In the genomic region with DNA sequence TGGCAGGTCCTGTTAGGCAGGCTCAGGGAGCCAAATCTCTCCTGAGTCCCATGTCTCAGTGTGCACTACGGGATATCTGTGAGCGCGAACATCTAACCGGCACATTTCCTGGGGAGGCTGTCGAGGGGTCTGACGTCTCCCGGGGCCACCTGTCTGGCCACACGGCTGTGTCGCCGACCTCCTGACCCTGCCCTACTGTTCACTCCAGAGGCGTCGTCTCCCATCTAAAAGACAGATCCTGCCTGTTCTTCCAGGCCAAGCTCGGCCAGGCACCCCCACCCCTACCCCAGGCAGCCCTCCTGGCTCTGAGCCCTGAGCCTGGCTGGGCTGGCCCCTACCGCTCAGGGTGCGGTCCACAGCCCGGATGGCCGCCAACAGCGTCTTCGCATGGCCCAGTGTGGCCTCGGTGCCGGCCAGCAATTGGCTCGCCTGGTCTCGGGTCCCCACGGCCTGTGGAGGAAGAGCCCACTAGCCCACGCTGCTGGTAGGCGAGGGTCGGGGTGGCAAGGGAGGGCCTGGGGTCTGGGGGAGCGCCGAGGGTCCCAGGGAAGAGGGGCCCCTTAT, we compare ENCODE assay signal across 28 cellular contexts. TPM values are rescaled to one million over a fixed set of nuclear protein-coding genes. Genes with fewer than 3 reads are reported as not detected.
A peak's percentile ranks its signal among the peaks of the same experiment; 100 is the strongest.
DNase-seq lines count a peak whose midpoint lies in the region; ATAC-seq, FAIRE-seq and TF ChIP-seq lines count a peak whose summit lies in the region.
"Had no signal": no experiment of that assay in that cellular context is flagged by ENCODE, and none has a peak within 500 bp of the region (broad histone marks: within the 10 kb centered on the region; RNA-seq: fewer than 3 reads in every experiment).

No MANE protein-coding gene starts in this region.

- intact Hi-C loops in right cardiac atrium (cut with DNase I) = no loop called here

- H3K9ac ChIP-seq in H1 (replicated peaks in 1 of 4; ENCODE audit: extremely low read depth in 1 of 4, low read depth in 3 of 4, low read length in 3 of 4) = no peak overlapping the region
- H3K9ac ChIP-seq: BLaER1, SK-N-SH had no signal

- no peak overlapping the region for H3K23ac ChIP-seq in H1 (ENCODE audit: insufficient read length)

- TF ChIP-seq POLR2A in H1 (IDR thresholded peaks at IDR 0.05; ENCODE audit: control extremely low read depth in 1 of 2, low read depth in 2 of 2, low read length in 2 of 2) = no peak

- POLR2A ChIA-PET in H1 (lab: Charles Lee; ENCODE audit: partially characterized antibody) = interaction anchor here (0.8 to 3.4 kb wide), 8 partner anchors 11 to 49 kb away, joined by 3 to 40 read pairs (median 4); no protein-coding TSS in a partner anchor

- H4K8ac ChIP-seq in H1 (ENCODE audit: extremely low read depth, insufficient read depth, low read length) = peak overlapping the region; percentile 68; the same call in 1 of the 2 replicates

- peak overlapping the region in 4 of 6 donors; percentile 24 to 76 (median 50) for H3K27ac Mint-ChIP-seq in naive B cell
- H3K27ac Mint-ChIP-seq in activated naive CD8-positive, alpha-beta T cell treated with anti-CD3 and anti-CD28 coated beads for 36 hours = no peak overlapping the region
- H3K27ac Mint-ChIP-seq: stimulated activated naive CD8-positive, alpha-beta T cell treated with anti-CD3 and anti-CD28 coated beads, Interleukin-15, Interleukin-2, amounts not matched to agents 100 ng/mL and 50 ng/mL, for 24 hours had no signal

- H3K9me3 Mint-ChIP-seq in naive B cell = peaks cover 0 to 3% (median 0%) of the 10 kb centered on the region in 7 donors
- H3K9me3 Mint-ChIP-seq in activated naive CD8-positive, alpha-beta T cell treated with anti-CD3 and anti-CD28 coated beads for 36 hours = no peaks in the 10 kb centered on the region
- H3K9me3 Mint-ChIP-seq: stimulated activated naive CD8-positive, alpha-beta T cell treated with anti-CD3 and anti-CD28 coated beads, Interleukin-15, Interleukin-2, amounts not matched to agents 100 ng/mL and 50 ng/mL, for 24 hours had no signal

- H3K4ac ChIP-seq in H1 (replicated peaks; ENCODE audit: insufficient read length, low read depth, low read length) = no peak overlapping the region

- TF ChIP-seq CTCF in right atrium auricular region (IDR thresholded peaks at IDR 0.05) (no peak), H1 (IDR thresholded peaks at IDR 0.05; ENCODE audit: control extremely low read depth in 1 of 3, insufficient read depth in 1 of 3, low read depth in 1 of 3, low read length in 3 of 3) (no peak)

- no peak for TF ChIP-seq EP300 in H1 (IDR thresholded peaks at IDR 0.05; ENCODE audit: borderline replicate concordance in 1 of 2, low read depth in 2 of 2, low read length in 2 of 2)

- H3K36me3 Mint-ChIP-seq in naive B cell = peaks cover 0 to under 1% of the 10 kb centered on the region in 2 donors
- no peaks in the 10 kb centered on the region for H3K36me3 Mint-ChIP-seq in activated naive CD8-positive, alpha-beta T cell treated with anti-CD3 and anti-CD28 coated beads for 36 hours

- WGBS in right cardiac atrium = 81% methylated on average over 29 of the region's 29 CpGs
- WGBS in H1 (ENCODE audit: extremely low coverage in 1 of 2, insufficient coverage in 1 of 2, insufficient read length in 1 of 2, insufficient replicate concordance in 2 of 2, low coverage in 1 of 2, low lambda C conversion rate in 2 of 2, missing lambda C conversion rate in 1 of 2), 2 experiments = 91% methylated on average over 27 of the region's 29 CpGs; no CpG with 5 or more reads in 1 of the 2 experiments

- H4K20me1 ChIP-seq in H1 (replicated peaks in 1 of 2; ENCODE audit: control insufficient read depth in 1 of 2, insufficient read depth in 2 of 2, low read length in 2 of 2) = peaks cover 0 to 4% of the 10 kb centered on the region in 2 experiments
- H4K20me1 ChIP-seq: BLaER1 had no signal

- H3K9me3 ChIP-seq in right cardiac atrium (ENCODE audit: control insufficient read depth, low read length) (no peaks in the 10 kb centered on the region), right atrium auricular region (no peaks in the 10 kb centered on the region), H1 (ENCODE audit: insufficient read depth in 2 of 2, low read depth in 1 of 2, low read length in 1 of 2) (peaks cover 0 to 32% of the 10 kb centered on the region in 2 experiments; a peak in 2 of 4 replicates)
- H3K9me3 ChIP-seq: BLaER1, heart right ventricle, prostate gland, SK-N-SH, tibial artery had no signal

- H3K79me1 ChIP-seq in H1 (ENCODE audit: low read depth, low read length) = no peaks in the 10 kb centered on the region

- H2BK20ac ChIP-seq in H1 (ENCODE audit: low read length) = no peak overlapping the region

- FAIRE-seq in H1 (lab: Jason Lieb, UNC) = no peak
- FAIRE-seq: G401.6 had no signal

- DNase-seq in right cardiac atrium = peak in 2 of 3 donors; percentile 32 to 77
- DNase-seq in right atrium auricular region (ENCODE audit: low spot score) = no peak
- no peak for DNase-seq in H1 (ENCODE audit: low read depth in 1 of 2, low spot score in 2 of 2)
- no peak for DNase-seq in naive B cell
- no peak for DNase-seq in NK-92 (lab: John Stamatoyannopoulos, UW; ENCODE audit: unreplicated experiment)
- no peak for DNase-seq in NCI-H1417 treated with DMSO at 0.1 percent for 48 hours (lab: John Stamatoyannopoulos, UW)
- DNase-seq in activated naive CD8-positive, alpha-beta T cell treated with anti-CD3 and anti-CD28 coated beads for 36 hours = no peak
- DNase-seq: activated CD4-positive, alpha-beta T cell treated with anti-CD3 and anti-CD28 coated beads for 4 hours; activated gamma-delta T cell; activated T-cell treated with anti-CD3 and anti-CD28 coated beads, Interleukin-2, amount 50 U/mL, for 1 hour; brain microvascular endothelial cell; effector CD4-positive, alpha-beta T cell; foreskin fibroblast; H9; KBM-7; mammary epithelial cell; NCI-H1105; NCI-H2029 treated with DMSO at 0.1 percent for 48 hours; NCI-H226; SK-N-SH; tibial artery had no signal

- no peak overlapping the region for H2BK15ac ChIP-seq in H1 (ENCODE audit: low read length)

- H3K4me1 Mint-ChIP-seq in naive B cell = peaks cover 0 to 11% (median 3%) of the 10 kb centered on the region in 3 donors
- no peaks in the 10 kb centered on the region for H3K4me1 Mint-ChIP-seq in activated naive CD8-positive, alpha-beta T cell treated with anti-CD3 and anti-CD28 coated beads for 36 hours

- H4K91ac ChIP-seq in H1 (replicated peaks; ENCODE audit: insufficient read length, low read length) = no peak overlapping the region

- H3K23me2 ChIP-seq in H1 (ENCODE audit: low read depth, low read length) = no peaks in the 10 kb centered on the region

- H3K4me2 ChIP-seq in H1 (ENCODE audit: insufficient read depth in 1 of 2, low read depth in 2 of 2, low read length in 2 of 2) = no peak overlapping the region
- H3K4me2 ChIP-seq: BLaER1, SK-N-SH had no signal

- no peak overlapping the region for H3K27ac ChIP-seq in right cardiac atrium (ENCODE audit: low read length)
- H3K27ac ChIP-seq in right atrium auricular region = no peak overlapping the region
- H3K27ac ChIP-seq in H1 (ENCODE audit: low read depth, low read length) = no peak overlapping the region
- H3K27ac ChIP-seq: BLaER1, brain microvascular endothelial cell, epithelial cell of prostate, heart right ventricle, prostate gland, tibial artery had no signal

- H4K5ac ChIP-seq in H1 (ENCODE audit: insufficient read length, low read depth, low read length) = no peak overlapping the region

- H2BK120ac ChIP-seq in H1 (replicated peaks; ENCODE audit: low read depth, low read length) = no peak overlapping the region

- H3K4me3 ChIP-seq in right cardiac atrium (ENCODE audit: low read length) (no peak overlapping the region), right atrium auricular region (no peak overlapping the region), H1 (ENCODE audit: extremely low read depth in 1 of 4, insufficient read depth in 2 of 4, low read depth in 3 of 4, low read length in 4 of 4) (no peak overlapping the region)
- H3K4me3 ChIP-seq: BLaER1, heart right ventricle, prostate gland, tibial artery had no signal

- no peak overlapping the region for H3K4me3 Mint-ChIP-seq in naive B cell
- H3K4me3 Mint-ChIP-seq in activated naive CD8-positive, alpha-beta T cell treated with anti-CD3 and anti-CD28 coated beads for 36 hours = no peak overlapping the region
- H3K4me3 Mint-ChIP-seq: H9; stimulated activated naive CD8-positive, alpha-beta T cell treated with anti-CD3 and anti-CD28 coated beads, Interleukin-15, Interleukin-2, amounts not matched to agents 100 ng/mL and 50 ng/mL, for 24 hours had no signal

- no peaks in the 10 kb centered on the region for H3K4me1 ChIP-seq in right cardiac atrium (ENCODE audit: control insufficient read depth, insufficient read depth, low read length)
- H3K4me1 ChIP-seq in right atrium auricular region = no peaks in the 10 kb centered on the region
- no peaks in the 10 kb centered on the region for H3K4me1 ChIP-seq in H1 (replicated peaks in 1 of 4; ENCODE audit: control insufficient read depth in 3 of 4, insufficient read depth in 4 of 4, low read length in 3 of 4)
- H3K4me1 ChIP-seq: BLaER1, heart right ventricle, prostate gland, tibial artery had no signal

- no peaks in the 10 kb centered on the region for H3K27me3 ChIP-seq in right cardiac atrium (ENCODE audit: control insufficient read depth, insufficient read depth)
- H3K27me3 ChIP-seq in right atrium auricular region = no peaks in the 10 kb centered on the region
- H3K27me3 ChIP-seq in H1 (replicated peaks in 1 of 4; ENCODE audit: control insufficient read depth in 3 of 4, extremely low read depth in 1 of 4, insufficient read depth in 3 of 4, low read length in 3 of 4) = no peaks in the 10 kb centered on the region
- H3K27me3 ChIP-seq: BLaER1, brain microvascular endothelial cell, heart right ventricle, tibial artery had no signal

- ATAC-seq in right cardiac atrium (peak in 1 of 2 donors; percentile 10), naive B cell (ENCODE audit: low read depth in 2 of 2) (no peak), HG03460 (IDR thresholded peaks at IDR 0.05; ENCODE audit: unreplicated experiment) (no peak)
- ATAC-seq: heart right ventricle had no signal

- no peaks in the 10 kb centered on the region for H3K27me3 Mint-ChIP-seq in naive B cell
- H3K27me3 Mint-ChIP-seq in activated naive CD8-positive, alpha-beta T cell treated with anti-CD3 and anti-CD28 coated beads for 36 hours = no peaks in the 10 kb centered on the region
- H3K27me3 Mint-ChIP-seq: stimulated activated naive CD8-positive, alpha-beta T cell treated with anti-CD3 and anti-CD28 coated beads, Interleukin-15, Interleukin-2, amounts not matched to agents 100 ng/mL and 50 ng/mL, for 24 hours had no signal

- H2BK12ac ChIP-seq in H1 (ENCODE audit: low read depth, low read length) = no peak overlapping the region

- H3K18ac ChIP-seq in H1 (ENCODE audit: extremely low read depth, low read length) = no peak overlapping the region

- no peak overlapping the region for H2AFZ ChIP-seq in H1 (ENCODE audit: low read length)

- no peak overlapping the region for H3K14ac ChIP-seq in H1 (ENCODE audit: insufficient read length)

- H3K56ac ChIP-seq in H1 (replicated peaks; ENCODE audit: insufficient read length, low read depth, low read length) = no peak overlapping the region

- CTCF ChIA-PET in H1 (lab: Charles Lee; ENCODE audit: partially characterized antibody) = interaction anchor here (0.8 to 0.9 kb wide), 2 partner anchors 50 to 66 kb away, joined by 3 to 4 read pairs; no protein-coding TSS in a partner anchor

- H2BK5ac ChIP-seq in H1 (ENCODE audit: low read depth, low read length) = no peak overlapping the region

- no peak for TF ChIP-seq RAD21 in H1 (IDR thresholded peaks at IDR 0.05 in 1 of 2, conservative IDR thresholded peaks at IDR 0.05 in 1 of 2; ENCODE audit: low read depth in 2 of 2, low read length in 2 of 2)

- H2AK5ac ChIP-seq in H1 (ENCODE audit: low read depth, low read length) = no peak overlapping the region

- H3K79me2 ChIP-seq in H1 (ENCODE audit: control insufficient read depth in 1 of 2, insufficient read depth in 2 of 2, low read length in 2 of 2) = no peaks in the 10 kb centered on the region; a peak in 1 of 4 replicates

- H3K36me3 ChIP-seq in right atrium auricular region (peaks cover 66% of the 10 kb centered on the region), H1 (ENCODE audit: control insufficient read depth in 2 of 4, insufficient read depth in 4 of 4, low read length in 3 of 4) (peaks cover 41 to 84% (median 70%) of the 10 kb centered on the region in 4 experiments)

RNA-seq across cellular contexts. Expression of a gene that starts 16.6 kb away (rescaled TPM):
- total RNA-seq in right cardiac atrium = 10 to 100 TPM; 65.0 to 80.9 (median 73.4) TPM
- 87.5 TPM for polyA plus RNA-seq in right cardiac atrium
- 100 to 1,000 TPM in 1 of 2 donors, 10 to 100 TPM in 1; 95.9 to 128 TPM for total RNA-seq in right atrium auricular region
- 126 and 138 TPM in 2 replicates for total RNA-seq in H1 (2021; fragmentation: NEBNext Ultra II Directional; extraction: Animal tissue kit (Norgen Biotek cat#: 25700))
- polyA plus RNA-seq in H1 (2011; rRNA removed) = 214 and 260 TPM in 2 replicates
- 209 TPM for polyA plus RNA-seq in H1 (2011; cell fraction: cytosol; rRNA removed)
- 180 TPM for polyA plus RNA-seq in H1 (2011; cell fraction: nucleus; rRNA removed)
- 119 to 168 TPM (median 157 TPM) in 4 replicates for polyA plus RNA-seq in H1 (2012, experiment 1 of 2)
- polyA plus RNA-seq in H1 (2012, experiment 2 of 2) = 141 TPM
- 137 TPM for polyA plus RNA-seq in H1 (2013, experiment 1 of 2)
- polyA plus RNA-seq in H1 (2013, experiment 2 of 2) = 131 TPM
- polyA minus RNA-seq in H1 (2011; rRNA and poly(A)+ RNA removed) = 39.2 and 45.4 TPM in 2 replicates
- polyA minus RNA-seq in H1 (2011; cell fraction: cytosol; rRNA and poly(A)+ RNA removed) = 68.0 TPM
- 67.0 TPM for polyA minus RNA-seq in H1 (2011; cell fraction: nucleus; rRNA and poly(A)+ RNA removed)
- 100 to 1,000 TPM in 2 of 6 donors, 10 to 100 TPM in 4; 75.6 to 111 (median 89.0) TPM for polyA plus RNA-seq in naive B cell (ENCODE audit: low read depth in 6 of 6)
- 100 to 1,000 TPM; 136 to 139 TPM for total RNA-seq in activated naive CD8-positive, alpha-beta T cell treated with anti-CD3 and anti-CD28 coated beads for 36 hours

RNA-seq across cellular contexts. Expression of a gene that starts 47.7 kb away (rescaled TPM):
- total RNA-seq in right cardiac atrium = 10 to 100 TPM; 77.4 to 97.9 (median 86.8) TPM
- polyA plus RNA-seq in right cardiac atrium = 93.7 TPM
- 10 to 100 TPM; 61.1 to 69.4 TPM for total RNA-seq in right atrium auricular region
- 210 and 225 TPM in 2 replicates for total RNA-seq in H1 (2021; fragmentation: NEBNext Ultra II Directional; extraction: Animal tissue kit (Norgen Biotek cat#: 25700))
- 34.4 and 90.7 TPM in 2 replicates for polyA plus RNA-seq in H1 (2011; rRNA removed)
- polyA plus RNA-seq in H1 (2011; cell fraction: cytosol; rRNA removed) = 57.6 TPM
- 648 TPM for polyA plus RNA-seq in H1 (2011; cell fraction: nucleus; rRNA removed)
- 136 to 235 TPM (median 223 TPM) in 4 replicates for polyA plus RNA-seq in H1 (2012, experiment 1 of 2)
- polyA plus RNA-seq in H1 (2012, experiment 2 of 2) = 130 TPM
- 107 TPM for polyA plus RNA-seq in H1 (2013, experiment 1 of 2)
- 82.4 TPM for polyA plus RNA-seq in H1 (2013, experiment 2 of 2)
- polyA minus RNA-seq in H1 (2011; rRNA and poly(A)+ RNA removed) = 24.2 and 31.4 TPM in 2 replicates
- polyA minus RNA-seq in H1 (2011; cell fraction: cytosol; rRNA and poly(A)+ RNA removed) = 70.1 TPM
- polyA minus RNA-seq in H1 (2011; cell fraction: nucleus; rRNA and poly(A)+ RNA removed) = 212 TPM
- 10 to 100 TPM in 1 of 6 donors, 1 to 10 TPM in 4, under 1 TPM in 1; 0.50 to 11.9 (median 6.1) TPM for polyA plus RNA-seq in naive B cell (ENCODE audit: low read depth in 6 of 6)
- under 1 TPM; 0.38 to 0.91 TPM for total RNA-seq in activated naive CD8-positive, alpha-beta T cell treated with anti-CD3 and anti-CD28 coated beads for 36 hours

Comparison
In these comparisons a context has a peak if more than half of its experiments do, and no peak if none do; other contexts are left out.
1. DNase-seq: peak in right cardiac atrium (2 of 3); none in right atrium auricular region (single experiment), H1 (0 of 2), naive B cell (single experiment), NK-92 (single experiment), NCI-H1417 treated with DMSO at 0.1 percent for 48 hours (single experiment) and activated naive CD8-positive, alpha-beta T cell treated with anti-CD3 and anti-CD28 coated beads for 36 hours (single experiment).
2. RNA of a gene that starts 47.7 kb away (total RNA-seq): 210 to 225 TPM in H1, 77.4 to 97.9 TPM in right cardiac atrium and 61.1 to 69.4 TPM in right atrium auricular region; 0.38 to 0.91 TPM in activated naive CD8-positive, alpha-beta T cell treated with anti-CD3 and anti-CD28 coated beads for 36 hours; every median in the first group is over 10 times any median in the second.